In the genomic region with DNA sequence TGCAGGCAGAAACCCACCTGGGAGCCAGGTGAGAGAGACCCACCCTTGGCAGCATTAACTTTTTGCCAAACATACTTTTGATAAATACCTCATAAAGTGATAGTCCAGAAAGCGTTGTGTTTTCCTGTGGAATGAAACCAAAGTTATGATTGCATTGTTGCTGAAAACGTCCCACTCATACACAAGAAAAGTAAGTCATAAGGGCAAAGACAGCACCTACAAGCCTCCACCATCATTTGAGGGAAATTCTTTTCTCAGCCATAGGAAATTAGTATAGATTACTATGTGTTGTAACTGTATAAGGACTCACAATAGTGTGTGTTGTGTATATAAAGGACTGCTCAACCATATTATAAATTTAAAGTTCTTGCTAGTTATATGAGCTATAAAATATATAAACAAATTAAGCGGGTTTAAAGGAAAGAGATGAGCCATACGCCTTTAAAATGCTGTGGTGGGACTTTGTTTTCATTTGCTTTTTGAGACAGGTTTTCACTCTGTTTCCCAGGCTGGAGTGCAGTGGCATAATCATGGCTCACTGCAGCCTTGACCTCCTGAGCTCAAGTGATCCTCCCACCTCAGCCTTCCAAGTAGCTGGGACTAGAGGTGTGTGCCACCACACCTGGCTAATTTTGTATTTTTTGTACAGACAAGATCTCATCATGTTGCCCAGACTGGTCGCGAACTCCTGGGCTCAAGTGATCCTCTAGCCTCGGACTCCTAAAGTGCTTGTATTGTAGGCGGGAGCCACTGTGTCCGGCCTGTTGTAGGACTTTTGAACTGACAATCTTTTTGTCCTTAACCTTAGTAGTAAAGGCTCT, we compare ENCODE assay signal across 1 cellular context.
TF ChIP-seq lines count a peak whose summit lies in the region.

No MANE protein-coding gene starts in this region.

TF ChIP-seq in HepG2, 621 proteins besides CTCF, POLR2A, EP300 and RAD21 (continued from another document and continues in another):
- TF ChIP-seq, protein P1, sequence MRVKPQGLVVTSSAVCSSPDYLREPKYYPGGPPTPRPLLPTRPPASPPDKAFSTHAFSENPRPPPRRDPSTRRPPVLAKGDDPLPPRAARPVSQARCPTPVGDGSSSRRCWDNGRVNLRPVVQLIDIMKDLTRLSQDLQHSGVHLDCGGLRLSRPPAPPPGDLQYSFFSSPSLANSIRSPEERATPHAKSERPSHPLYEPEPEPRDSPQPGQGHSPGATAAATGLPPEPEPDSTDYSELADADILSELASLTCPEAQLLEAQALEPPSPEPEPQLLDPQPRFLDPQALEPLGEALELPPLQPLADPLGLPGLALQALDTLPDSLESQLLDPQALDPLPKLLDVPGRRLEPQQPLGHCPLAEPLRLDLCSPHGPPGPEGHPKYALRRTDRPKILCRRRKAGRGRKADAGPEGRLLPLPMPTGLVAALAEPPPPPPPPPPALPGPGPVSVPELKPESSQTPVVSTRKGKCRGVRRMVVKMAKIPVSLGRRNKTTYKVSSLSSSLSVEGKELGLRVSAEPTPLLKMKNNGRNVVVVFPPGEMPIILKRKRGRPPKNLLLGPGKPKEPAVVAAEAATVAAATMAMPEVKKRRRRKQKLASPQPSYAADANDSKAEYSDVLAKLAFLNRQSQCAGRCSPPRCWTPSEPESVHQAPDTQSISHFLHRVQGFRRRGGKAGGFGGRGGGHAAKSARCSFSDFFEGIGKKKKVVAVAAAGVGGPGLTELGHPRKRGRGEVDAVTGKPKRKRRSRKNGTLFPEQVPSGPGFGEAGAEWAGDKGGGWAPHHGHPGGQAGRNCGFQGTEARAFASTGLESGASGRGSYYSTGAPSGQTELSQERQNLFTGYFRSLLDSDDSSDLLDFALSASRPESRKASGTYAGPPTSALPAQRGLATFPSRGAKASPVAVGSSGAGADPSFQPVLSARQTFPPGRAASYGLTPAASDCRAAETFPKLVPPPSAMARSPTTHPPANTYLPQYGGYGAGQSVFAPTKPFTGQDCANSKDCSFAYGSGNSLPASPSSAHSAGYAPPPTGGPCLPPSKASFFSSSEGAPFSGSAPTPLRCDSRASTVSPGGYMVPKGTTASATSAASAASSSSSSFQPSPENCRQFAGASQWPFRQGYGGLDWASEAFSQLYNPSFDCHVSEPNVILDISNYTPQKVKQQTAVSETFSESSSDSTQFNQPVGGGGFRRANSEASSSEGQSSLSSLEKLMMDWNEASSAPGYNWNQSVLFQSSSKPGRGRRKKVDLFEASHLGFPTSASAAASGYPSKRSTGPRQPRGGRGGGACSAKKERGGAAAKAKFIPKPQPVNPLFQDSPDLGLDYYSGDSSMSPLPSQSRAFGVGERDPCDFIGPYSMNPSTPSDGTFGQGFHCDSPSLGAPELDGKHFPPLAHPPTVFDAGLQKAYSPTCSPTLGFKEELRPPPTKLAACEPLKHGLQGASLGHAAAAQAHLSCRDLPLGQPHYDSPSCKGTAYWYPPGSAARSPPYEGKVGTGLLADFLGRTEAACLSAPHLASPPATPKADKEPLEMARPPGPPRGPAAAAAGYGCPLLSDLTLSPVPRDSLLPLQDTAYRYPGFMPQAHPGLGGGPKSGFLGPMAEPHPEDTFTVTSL (CRISPR knock-in tag; IDR thresholded peaks at IDR 0.05; ENCODE audit: borderline replicate concordance): no peak
- TF ChIP-seq CCAR2 (optimal IDR thresholded peaks at IDR 0.05; ENCODE audit: low read depth, low read length) (no peak), ISX (CRISPR knock-in tag; conservative IDR thresholded peaks at IDR 0.05) (no peak), ZNF724P (CRISPR knock-in tag; IDR thresholded peaks at IDR 0.05; ENCODE audit: borderline replicate concordance) (no peak), ZNF33A (CRISPR knock-in tag; IDR thresholded peaks at IDR 0.05; ENCODE audit: borderline replicate concordance) (no peak; the same call in 1 of the 2 replicates), MEIS2 (CRISPR knock-in tag; IDR thresholded peaks at IDR 0.05) (no peak), RCOR2 (CRISPR knock-in tag; IDR thresholded peaks at IDR 0.05) (peak; percentile 53; the same call in 1 of the 2 replicates), RFX3 (CRISPR knock-in tag; IDR thresholded peaks at IDR 0.05) (no peak), HNRNPH1 (optimal IDR thresholded peaks at IDR 0.05; ENCODE audit: low read depth, low read length) (no peak), HDAC2 (CRISPR knock-in tag; IDR thresholded peaks at IDR 0.05) (peak; percentile 19; the same call in 1 of the 2 replicates), HHEX (CRISPR knock-in tag; IDR thresholded peaks at IDR 0.05) (no peak), ZNF737 (CRISPR knock-in tag; IDR thresholded peaks at IDR 0.05; ENCODE audit: borderline replicate concordance) (no peak), CENPX (CRISPR knock-in tag; IDR thresholded peaks at IDR 0.05) (no peak), FOXO1 (CRISPR knock-in tag; IDR thresholded peaks at IDR 0.05) (no peak), PITX1 (CRISPR knock-in tag; IDR thresholded peaks at IDR 0.05) (peak; percentile 42; the same call in 1 of the 2 replicates), TBX2 (CRISPR knock-in tag; IDR thresholded peaks at IDR 0.05; ENCODE audit: borderline replicate concordance) (no peak), ZNF496 (CRISPR knock-in tag; IDR thresholded peaks at IDR 0.05; ENCODE audit: insufficient replicate concordance) (no peak), HMGA1 (CRISPR knock-in tag; conservative IDR thresholded peaks at IDR 0.05) (no peak), HOXA7 (CRISPR knock-in tag; IDR thresholded peaks at IDR 0.05) (no peak), SNAPC2 (CRISPR knock-in tag; IDR thresholded peaks at IDR 0.05) (no peak), SIX4 (CRISPR knock-in tag; IDR thresholded peaks at IDR 0.05) (0 out of 2 replicates have a peak, but pooled peaks have one; percentile 8), FOXJ3 (CRISPR knock-in tag; IDR thresholded peaks at IDR 0.05; ENCODE audit: borderline replicate concordance) (no peak), SOX5 (CRISPR knock-in tag; IDR thresholded peaks at IDR 0.05; ENCODE audit: borderline replicate concordance) (peak; percentile 15; the same call in 1 of the 2 replicates), ELF3 (CRISPR knock-in tag; IDR thresholded peaks at IDR 0.05) (no peak), ZNF614 (CRISPR knock-in tag; IDR thresholded peaks at IDR 0.05; ENCODE audit: borderline replicate concordance) (0 out of 2 replicates have a peak, but pooled peaks have one; percentile 28), ZNF816 (CRISPR knock-in tag; IDR thresholded peaks at IDR 0.05; ENCODE audit: borderline replicate concordance) (no peak), ZNF468 (CRISPR knock-in tag; IDR thresholded peaks at IDR 0.05) (no peak), ZNF549 (CRISPR knock-in tag; IDR thresholded peaks at IDR 0.05) (no peak), ZSCAN22 (CRISPR knock-in tag; IDR thresholded peaks at IDR 0.05) (no peak)
- TF ChIP-seq, protein P2, sequence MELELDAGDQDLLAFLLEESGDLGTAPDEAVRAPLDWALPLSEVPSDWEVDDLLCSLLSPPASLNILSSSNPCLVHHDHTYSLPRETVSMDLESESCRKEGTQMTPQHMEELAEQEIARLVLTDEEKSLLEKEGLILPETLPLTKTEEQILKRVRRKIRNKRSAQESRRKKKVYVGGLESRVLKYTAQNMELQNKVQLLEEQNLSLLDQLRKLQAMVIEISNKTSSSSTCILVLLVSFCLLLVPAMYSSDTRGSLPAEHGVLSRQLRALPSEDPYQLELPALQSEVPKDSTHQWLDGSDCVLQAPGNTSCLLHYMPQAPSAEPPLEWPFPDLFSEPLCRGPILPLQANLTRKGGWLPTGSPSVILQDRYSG (CRISPR knock-in tag; IDR thresholded peaks at IDR 0.05): no peak
- TF ChIP-seq, protein P3, sequence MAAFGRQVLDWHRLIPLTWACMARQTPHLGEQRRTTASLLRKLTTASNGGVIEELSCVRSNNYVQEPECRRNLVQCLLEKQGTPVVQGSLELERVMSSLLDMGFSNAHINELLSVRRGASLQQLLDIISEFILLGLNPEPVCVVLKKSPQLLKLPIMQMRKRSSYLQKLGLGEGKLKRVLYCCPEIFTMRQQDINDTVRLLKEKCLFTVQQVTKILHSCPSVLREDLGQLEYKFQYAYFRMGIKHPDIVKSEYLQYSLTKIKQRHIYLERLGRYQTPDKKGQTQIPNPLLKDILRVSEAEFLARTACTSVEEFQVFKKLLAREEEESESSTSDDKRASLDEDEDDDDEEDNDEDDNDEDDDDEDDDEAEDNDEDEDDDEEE (CRISPR knock-in tag; IDR thresholded peaks at IDR 0.05): no peak
- TF ChIP-seq, protein P4, sequence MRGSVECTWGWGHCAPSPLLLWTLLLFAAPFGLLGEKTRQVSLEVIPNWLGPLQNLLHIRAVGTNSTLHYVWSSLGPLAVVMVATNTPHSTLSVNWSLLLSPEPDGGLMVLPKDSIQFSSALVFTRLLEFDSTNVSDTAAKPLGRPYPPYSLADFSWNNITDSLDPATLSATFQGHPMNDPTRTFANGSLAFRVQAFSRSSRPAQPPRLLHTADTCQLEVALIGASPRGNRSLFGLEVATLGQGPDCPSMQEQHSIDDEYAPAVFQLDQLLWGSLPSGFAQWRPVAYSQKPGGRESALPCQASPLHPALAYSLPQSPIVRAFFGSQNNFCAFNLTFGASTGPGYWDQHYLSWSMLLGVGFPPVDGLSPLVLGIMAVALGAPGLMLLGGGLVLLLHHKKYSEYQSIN (CRISPR knock-in tag; IDR thresholded peaks at IDR 0.05; ENCODE audit: borderline replicate concordance): no peak
- TF ChIP-seq, protein P5, sequence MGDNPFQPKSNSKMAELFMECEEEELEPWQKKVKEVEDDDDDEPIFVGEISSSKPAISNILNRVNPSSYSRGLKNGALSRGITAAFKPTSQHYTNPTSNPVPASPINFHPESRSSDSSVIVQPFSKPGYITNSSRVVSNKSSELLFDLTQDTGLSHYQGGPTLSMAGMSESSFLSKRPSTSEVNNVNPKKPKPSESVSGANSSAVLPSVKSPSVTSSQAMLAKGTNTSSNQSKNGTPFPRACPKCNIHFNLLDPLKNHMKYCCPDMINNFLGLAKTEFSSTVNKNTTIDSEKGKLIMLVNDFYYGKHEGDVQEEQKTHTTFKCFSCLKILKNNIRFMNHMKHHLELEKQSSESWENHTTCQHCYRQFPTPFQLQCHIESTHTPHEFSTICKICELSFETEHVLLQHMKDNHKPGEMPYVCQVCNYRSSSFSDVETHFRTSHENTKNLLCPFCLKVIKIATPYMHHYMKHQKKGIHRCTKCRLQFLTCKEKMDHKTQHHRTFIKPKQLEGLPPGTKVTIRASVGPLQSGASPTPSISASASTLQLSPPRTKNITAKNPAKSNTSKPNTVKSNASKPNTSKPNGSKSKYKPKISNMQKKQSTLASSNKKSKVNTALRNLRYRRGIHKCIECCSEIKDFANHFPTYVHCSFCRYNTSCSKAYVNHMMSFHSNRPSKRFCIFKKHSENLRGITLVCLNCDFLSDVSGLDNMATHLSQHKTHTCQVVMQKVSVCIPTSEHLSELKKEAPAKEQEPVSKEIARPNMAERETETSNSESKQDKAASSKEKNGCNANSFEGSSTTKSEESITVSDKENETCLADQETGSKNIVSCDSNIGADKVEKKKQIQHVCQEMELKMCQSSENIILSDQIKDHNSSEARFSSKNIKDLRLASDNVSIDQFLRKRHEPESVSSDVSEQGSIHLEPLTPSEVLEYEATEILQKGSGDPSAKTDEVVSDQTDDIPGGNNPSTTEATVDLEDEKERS (CRISPR knock-in tag; IDR thresholded peaks at IDR 0.05): 0 out of 2 replicates have a peak, but pooled peaks have one; percentile 25
- TF ChIP-seq, protein P6, sequence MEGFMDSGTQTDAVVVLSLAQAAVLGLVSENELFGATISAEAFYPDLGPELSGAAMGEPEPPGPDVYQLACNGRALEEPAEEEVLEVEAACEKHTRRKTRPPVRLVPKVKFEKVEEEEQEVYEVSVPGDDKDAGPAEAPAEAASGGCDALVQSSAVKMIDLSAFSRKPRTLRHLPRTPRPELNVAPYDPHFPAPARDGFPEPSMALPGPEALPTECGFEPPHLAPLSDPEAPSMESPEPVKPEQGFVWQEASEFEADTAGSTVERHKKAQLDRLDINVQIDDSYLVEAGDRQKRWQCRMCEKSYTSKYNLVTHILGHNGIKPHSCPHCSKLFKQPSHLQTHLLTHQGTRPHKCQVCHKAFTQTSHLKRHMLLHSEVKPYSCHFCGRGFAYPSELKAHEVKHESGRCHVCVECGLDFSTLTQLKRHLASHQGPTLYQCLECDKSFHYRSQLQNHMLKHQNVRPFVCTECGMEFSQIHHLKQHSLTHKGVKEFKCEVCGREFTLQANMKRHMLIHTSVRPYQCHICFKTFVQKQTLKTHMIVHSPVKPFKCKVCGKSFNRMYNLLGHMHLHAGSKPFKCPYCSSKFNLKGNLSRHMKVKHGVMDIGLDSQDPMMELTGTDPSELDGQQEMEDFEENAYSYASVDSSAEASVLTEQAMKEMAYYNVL (CRISPR knock-in tag; IDR thresholded peaks at IDR 0.05; ENCODE audit: borderline replicate concordance): no peak
- TF ChIP-seq, protein P7, sequence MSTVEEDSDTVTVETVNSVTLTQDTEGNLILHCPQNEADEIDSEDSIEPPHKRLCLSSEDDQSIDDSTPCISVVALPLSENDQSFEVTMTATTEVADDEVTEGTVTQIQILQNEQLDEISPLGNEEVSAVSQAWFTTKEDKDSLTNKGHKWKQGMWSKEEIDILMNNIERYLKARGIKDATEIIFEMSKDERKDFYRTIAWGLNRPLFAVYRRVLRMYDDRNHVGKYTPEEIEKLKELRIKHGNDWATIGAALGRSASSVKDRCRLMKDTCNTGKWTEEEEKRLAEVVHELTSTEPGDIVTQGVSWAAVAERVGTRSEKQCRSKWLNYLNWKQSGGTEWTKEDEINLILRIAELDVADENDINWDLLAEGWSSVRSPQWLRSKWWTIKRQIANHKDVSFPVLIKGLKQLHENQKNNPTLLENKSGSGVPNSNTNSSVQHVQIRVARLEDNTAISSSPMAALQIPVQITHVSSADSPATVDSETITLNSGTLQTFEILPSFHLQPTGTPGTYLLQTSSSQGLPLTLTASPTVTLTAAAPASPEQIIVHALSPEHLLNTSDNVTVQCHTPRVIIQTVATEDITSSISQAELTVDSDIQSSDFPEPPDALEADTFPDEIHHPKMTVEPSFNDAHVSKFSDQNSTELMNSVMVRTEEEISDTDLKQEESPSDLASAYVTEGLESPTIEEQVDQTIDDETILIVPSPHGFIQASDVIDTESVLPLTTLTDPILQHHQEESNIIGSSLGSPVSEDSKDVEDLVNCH (CRISPR knock-in tag; IDR thresholded peaks at IDR 0.05): no peak
- TF ChIP-seq, protein P8, sequence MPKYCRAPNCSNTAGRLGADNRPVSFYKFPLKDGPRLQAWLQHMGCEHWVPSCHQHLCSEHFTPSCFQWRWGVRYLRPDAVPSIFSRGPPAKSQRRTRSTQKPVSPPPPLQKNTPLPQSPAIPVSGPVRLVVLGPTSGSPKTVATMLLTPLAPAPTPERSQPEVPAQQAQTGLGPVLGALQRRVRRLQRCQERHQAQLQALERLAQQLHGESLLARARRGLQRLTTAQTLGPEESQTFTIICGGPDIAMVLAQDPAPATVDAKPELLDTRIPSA (CRISPR knock-in tag; IDR thresholded peaks at IDR 0.05; ENCODE audit: borderline replicate concordance): no peak
- TF ChIP-seq, protein P9, sequence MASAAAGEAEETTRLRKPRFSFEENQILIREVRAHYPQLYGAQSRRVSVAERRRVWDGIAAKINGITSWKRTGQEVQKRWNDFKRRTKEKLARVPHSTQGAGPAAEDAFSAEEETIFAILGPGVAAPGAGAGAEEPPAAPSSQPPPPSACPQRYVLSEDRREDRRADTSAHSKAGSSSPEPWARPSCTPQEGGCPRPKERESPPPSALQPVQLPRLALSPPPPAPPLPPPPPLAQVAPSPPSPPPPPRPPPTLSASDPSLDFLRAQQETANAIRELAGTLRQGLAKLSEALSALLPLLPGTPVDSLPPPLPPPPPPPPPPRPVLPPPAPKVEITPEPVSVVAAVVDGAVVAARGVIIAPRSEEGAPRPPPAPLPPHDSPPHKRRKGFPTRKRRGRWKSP (CRISPR knock-in tag; IDR thresholded peaks at IDR 0.05): no peak
- TF ChIP-seq, protein P10, sequence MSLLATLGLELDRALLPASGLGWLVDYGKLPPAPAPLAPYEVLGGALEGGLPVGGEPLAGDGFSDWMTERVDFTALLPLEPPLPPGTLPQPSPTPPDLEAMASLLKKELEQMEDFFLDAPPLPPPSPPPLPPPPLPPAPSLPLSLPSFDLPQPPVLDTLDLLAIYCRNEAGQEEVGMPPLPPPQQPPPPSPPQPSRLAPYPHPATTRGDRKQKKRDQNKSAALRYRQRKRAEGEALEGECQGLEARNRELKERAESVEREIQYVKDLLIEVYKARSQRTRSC (CRISPR knock-in tag; IDR thresholded peaks at IDR 0.05; ENCODE audit: low read depth): no peak
